ENCODE assay signal across 15 cellular contexts in the genomic region with DNA sequence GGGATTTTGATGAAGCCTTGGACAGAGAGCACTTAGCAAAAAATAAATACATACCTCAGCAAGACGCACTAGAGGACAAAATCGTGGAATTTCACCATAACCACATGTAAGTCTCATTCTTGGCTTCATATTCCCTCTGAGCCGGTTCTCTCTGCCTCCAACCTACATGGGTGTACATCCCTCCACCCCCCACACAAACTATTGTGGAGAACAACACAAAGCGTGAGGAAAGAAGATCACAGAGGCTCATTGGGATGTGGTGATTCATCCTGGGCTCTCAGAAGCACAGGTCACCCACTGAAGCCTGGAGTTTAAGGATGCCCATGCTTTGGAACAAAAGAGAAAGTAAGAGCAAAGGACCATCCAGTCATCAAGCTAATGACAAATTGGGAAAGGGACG.
A peak's percentile ranks its signal among the peaks of the same experiment; 100 is the strongest.
DNase-seq lines count a peak whose midpoint lies in the region; ATAC-seq and TF ChIP-seq lines count a peak whose summit lies in the region.
"Had no signal": no experiment of that assay in that cellular context is flagged by ENCODE, and none has a peak within 500 bp of the region (broad histone marks: within the 10 kb centered on the region; RNA-seq: fewer than 3 reads in every experiment).

No MANE protein-coding gene starts in this region.

- H2BK5ac ChIP-seq in H9 (ENCODE audit: insufficient read length, low read length) = no peak overlapping the region

- WGBS in H9 (ENCODE audit: extremely low coverage, insufficient read length, low lambda C conversion rate) = no CpG with 5 or more reads among the region's 5 CpGs

- no peak overlapping the region for H3K23ac ChIP-seq in H9 (ENCODE audit: insufficient read length, low read depth, low read length)

- H3K27ac Mint-ChIP-seq in H9 = peak overlapping the region; percentile 12 to 73 (median 23); a peak in 4 of 7 replicates
- H3K27ac Mint-ChIP-seq in activated naive CD8-positive, alpha-beta T cell treated with anti-CD3 and anti-CD28 coated beads for 36 hours = no peak overlapping the region
- H3K27ac Mint-ChIP-seq: IgD-negative memory B cell had no signal

- no peaks in the 10 kb centered on the region for H4K20me1 ChIP-seq in H9 (ENCODE audit: control insufficient read depth, insufficient read depth, insufficient read length)
- H4K20me1 ChIP-seq: BLaER1 treated with 17β-estradiol and CSF1 and Interleukin-3, amounts not matched to agents 10 nM and 100 nM had no signal

- H3K4ac ChIP-seq in H9 (ENCODE audit: low read depth, low read length) = no peak overlapping the region

- no peaks in the 10 kb centered on the region for H3K79me1 ChIP-seq in H9 (ENCODE audit: insufficient read depth, low read depth, low read length, poor library complexity, severe bottlenecking)

- no peak overlapping the region for H3K4me3 ChIP-seq in brain microvascular endothelial cell (ENCODE audit: low read depth, low read length)
- H3K4me3 ChIP-seq: BLaER1 treated with 17β-estradiol and CSF1 and Interleukin-3, amounts not matched to agents 10 nM and 100 nM; suprapubic skin had no signal

- no peaks in the 10 kb centered on the region for H3K9me3 Mint-ChIP-seq in H9
- H3K9me3 Mint-ChIP-seq in activated naive CD8-positive, alpha-beta T cell treated with anti-CD3 and anti-CD28 coated beads for 36 hours = no peaks in the 10 kb centered on the region
- H3K9me3 Mint-ChIP-seq: IgD-negative memory B cell, neural crest cell had no signal

- H2BK120ac ChIP-seq in H9 (ENCODE audit: low read depth, low read length, poor library complexity, severe bottlenecking) = no peak overlapping the region

- no peaks in the 10 kb centered on the region for H3K9me3 ChIP-seq in H9 (ENCODE audit: control insufficient read depth, low read depth, low read length)
- H3K9me3 ChIP-seq: BLaER1 treated with 17β-estradiol and CSF1 and Interleukin-3, amounts not matched to agents 10 nM and 100 nM; suprapubic skin had no signal

- H3K4me1 ChIP-seq in H9 (ENCODE audit: insufficient read depth, low read length) = no peaks in the 10 kb centered on the region

- no peaks in the 10 kb centered on the region for H3K79me2 ChIP-seq in H9 (ENCODE audit: insufficient read depth, low read length)

- TF ChIP-seq CTCF in H9 (conservative IDR thresholded peaks at IDR 0.05) = no peak
- no peak for TF ChIP-seq CTCF in brain microvascular endothelial cell (IDR thresholded peaks at IDR 0.05; ENCODE audit: low read depth, low read length, missing control alignments)

- no peak overlapping the region for H4K91ac ChIP-seq in H9 (ENCODE audit: insufficient read length, low read depth, low read length)

- H3K56ac ChIP-seq in H9 (ENCODE audit: insufficient read length, low read depth, low read length) = no peak overlapping the region

- H2AFZ ChIP-seq in H9 (ENCODE audit: low read length) = no peak overlapping the region

- no peak overlapping the region for H3K14ac ChIP-seq in H9 (ENCODE audit: insufficient read depth, low read length)

- no peak overlapping the region for H2BK20ac ChIP-seq in H9 (ENCODE audit: low read depth, low read length, poor library complexity, severe bottlenecking)

- H2BK12ac ChIP-seq in H9 (ENCODE audit: insufficient read length, low read depth, low read length) = no peak overlapping the region

- no peak overlapping the region for H3T11ph ChIP-seq in H9 (ENCODE audit: low read length)

- H3K27ac ChIP-seq in H9 (ENCODE audit: insufficient read length, low read depth, low read length) (no peak overlapping the region), brain microvascular endothelial cell (no peak overlapping the region)
- H3K27ac ChIP-seq: BLaER1 treated with 17β-estradiol and CSF1 and Interleukin-3, amounts not matched to agents 10 nM and 100 nM; suprapubic skin had no signal

- H2BK15ac ChIP-seq in H9 (ENCODE audit: low read depth, low read length) = no peak overlapping the region

- H4K8ac ChIP-seq in H9 (replicated peaks; ENCODE audit: insufficient read length, low read depth, low read length) = no peak overlapping the region

- H3K9ac ChIP-seq in H9 (ENCODE audit: extremely low read depth, insufficient read length, low read length) = no peak overlapping the region
- H3K9ac ChIP-seq: BLaER1 treated with 17β-estradiol and CSF1 and Interleukin-3, amounts not matched to agents 10 nM and 100 nM had no signal

- H3K4me3 Mint-ChIP-seq in H9 = no peak overlapping the region
- H3K4me3 Mint-ChIP-seq in activated naive CD8-positive, alpha-beta T cell treated with anti-CD3 and anti-CD28 coated beads for 36 hours = no peak overlapping the region
- H3K4me3 Mint-ChIP-seq: IgD-negative memory B cell, neural crest cell had no signal

- ATAC-seq in HG03108 (IDR thresholded peaks at IDR 0.05; ENCODE audit: unreplicated experiment) = no peak
- no peak for ATAC-seq in HG02870 (IDR thresholded peaks at IDR 0.05; ENCODE audit: unreplicated experiment)

- H3K36me3 Mint-ChIP-seq in H9 (ENCODE audit: insufficient read depth in 1 of 3, low read depth in 3 of 3) = peaks cover 10 to 41% (median 39%) of the 10 kb centered on the region in 3 experiments; a peak in 6 of 7 replicates
- H3K36me3 Mint-ChIP-seq in activated naive CD8-positive, alpha-beta T cell treated with anti-CD3 and anti-CD28 coated beads for 36 hours = no peaks in the 10 kb centered on the region

- H2AK5ac ChIP-seq in H9 (ENCODE audit: insufficient read length, low read length) = no peak overlapping the region

- H3K36me3 ChIP-seq in brain microvascular endothelial cell (replicated peaks) = peaks cover 18% of the 10 kb centered on the region

- H3K23me2 ChIP-seq in H9 (ENCODE audit: insufficient read length, low read depth, low read length, poor library complexity, severe bottlenecking) = no peaks in the 10 kb centered on the region

- no peak overlapping the region for H3K4me2 ChIP-seq in H9 (ENCODE audit: insufficient read depth, insufficient read length, low read length)
- H3K4me2 ChIP-seq: BLaER1 treated with 17β-estradiol and CSF1 and Interleukin-3, amounts not matched to agents 10 nM and 100 nM had no signal

- no peak overlapping the region for H3K18ac ChIP-seq in H9 (ENCODE audit: insufficient read length, low read depth, low read length)

- no peaks in the 10 kb centered on the region for H3K27me3 ChIP-seq in H9 (ENCODE audit: insufficient read depth, low read length)
- no peaks in the 10 kb centered on the region for H3K27me3 ChIP-seq in brain microvascular endothelial cell (replicated peaks)
- H3K27me3 ChIP-seq: BLaER1 treated with 17β-estradiol and CSF1 and Interleukin-3, amounts not matched to agents 10 nM and 100 nM; suprapubic skin had no signal

- H3K27me3 Mint-ChIP-seq in H9 (ENCODE audit: low read depth) = no peaks in the 10 kb centered on the region
- peaks cover 16% of the 10 kb centered on the region for H3K27me3 Mint-ChIP-seq in activated naive CD8-positive, alpha-beta T cell treated with anti-CD3 and anti-CD28 coated beads for 36 hours

- no peak for DNase-seq in H9
- DNase-seq in brain microvascular endothelial cell = peak; percentile 79
- peak; percentile 40 for DNase-seq in hepatic stellate cell (ENCODE audit: low spot score)
- DNase-seq in stromal cell of bone marrow (ENCODE audit: low read depth) = peak; percentile 29
- DNase-seq in activated naive CD8-positive, alpha-beta T cell treated with anti-CD3 and anti-CD28 coated beads for 36 hours = no peak
- DNase-seq: activated CD4-positive, alpha-beta T cell treated with anti-CD3 and anti-CD28 coated beads, Interleukin-2, amount 50 U/mL, for 48 hours; NCI-H1092; NCI-H2171; NCI-H774 had no signal

- H4K5ac ChIP-seq in H9 (ENCODE audit: insufficient read length, low read depth, low read length) = no peak overlapping the region

- no peaks in the 10 kb centered on the region for H3K4me1 Mint-ChIP-seq in H9
- H3K4me1 Mint-ChIP-seq in activated naive CD8-positive, alpha-beta T cell treated with anti-CD3 and anti-CD28 coated beads for 36 hours = no peaks in the 10 kb centered on the region
- H3K4me1 Mint-ChIP-seq: IgD-negative memory B cell, neural crest cell had no signal

- in situ Hi-C loops in brain microvascular endothelial cell (cut with HindIII; ENCODE audit: low pct_ligation_motif_present, low sequenced_read_pairs) = no loop called here

Comparison
In these comparisons a context has a peak if more than half of its experiments do, and no peak if none do; other contexts are left out.
1. DNase-seq: peak in brain microvascular endothelial cell (single experiment), hepatic stellate cell (single experiment) and stromal cell of bone marrow (single experiment); none in H9 (single experiment) and activated naive CD8-positive, alpha-beta T cell treated with anti-CD3 and anti-CD28 coated beads for 36 hours (single experiment).